ENCODE assay signal across 1 cellular context in genomic region chr1:235635938-235636663, GRCh38.
TF ChIP-seq lines count a peak whose summit lies in the region.

No MANE protein-coding gene starts in this region.

TF ChIP-seq in GM23338, 12 proteins besides CTCF, POLR2A, EP300 and RAD21 (continued from another document):
- TF ChIP-seq ZNF462 (CRISPR knock-in tag; IDR thresholded peaks at IDR 0.05) (no peak), STAT1 (IDR thresholded peaks at IDR 0.05; ENCODE audit: unreplicated experiment) (no peak), EZH2 (IDR thresholded peaks at IDR 0.05; ENCODE audit: low read depth, unreplicated experiment) (no peak), EZH2phosphoT487 (IDR thresholded peaks at IDR 0.05; ENCODE audit: unreplicated experiment) (no peak), ZNF114 (CRISPR knock-in tag; IDR thresholded peaks at IDR 0.05) (no peak), NANOG (IDR thresholded peaks at IDR 0.05; ENCODE audit: borderline replicate concordance) (no peak)
